Comparison of ENCODE assay signal across 1 cellular context in genomic region chr4:37970702-37971101, GRCh38.
TF ChIP-seq lines count a peak whose summit lies in the region.

No MANE protein-coding gene starts in this region.

TF ChIP-seq in H1, 55 proteins besides CTCF, POLR2A, EP300 and RAD21:
- TF ChIP-seq E2F6 (IDR thresholded peaks at IDR 0.05) (peak; percentile 55), JUND (IDR thresholded peaks at IDR 0.05; ENCODE audit: low read length) (peak; percentile 68; the same call in 1 of the 2 replicates), JUN (IDR thresholded peaks at IDR 0.05; ENCODE audit: low read depth, low read length) (peak; percentile 30; the same call in 1 of the 2 replicates), MAX (IDR thresholded peaks at IDR 0.05) (0 out of 2 replicates have a peak, but pooled peaks have one; percentile 23), ATF2 (IDR thresholded peaks at IDR 0.05; ENCODE audit: low read length) (peak; percentile 93), SIRT6 (IDR thresholded peaks at IDR 0.05; ENCODE audit: low read length) (no peak)
